Comparison of ENCODE assay signal across 22 cellular contexts in genomic region chr5:16881253-16881652, GRCh38. TPM values are rescaled to one million over a fixed set of nuclear protein-coding genes. Genes with fewer than 3 reads are reported as not detected.
DNase-seq lines count a peak whose midpoint lies in the region; ATAC-seq and TF ChIP-seq lines count a peak whose summit lies in the region.
"Had no signal": no experiment of that assay in that cellular context is flagged by ENCODE, and none has a peak within 500 bp of the region (broad histone marks: within the 10 kb centered on the region; RNA-seq: fewer than 3 reads in every experiment).

No MANE protein-coding gene starts in this region.

- H3K4me1 ChIP-seq in SJCRH30 = peaks cover 27% of the 10 kb centered on the region
- H3K4me1 ChIP-seq in lower lobe of right lung = peaks cover 44% of the 10 kb centered on the region

- intact Hi-C loops in lower lobe of right lung (cut with DNase I) = no loop called here

- H3K4me1 Mint-ChIP-seq in type B pancreatic cell (ENCODE audit: unreplicated experiment) (peaks cover 50% of the 10 kb centered on the region), osteocyte (ENCODE audit: unreplicated experiment) (peaks cover 83% of the 10 kb centered on the region)
- H3K4me1 Mint-ChIP-seq: activated CD4-positive, alpha-beta T cell treated with anti-CD3 and anti-CD28 coated beads, Interleukin-2, amount 10 ng/mL, durations not matched to agents 24 days and 14 days; stimulated activated memory B cell treated with anti-CD40 and anti-IgM and Interleukin-4, amounts not matched to agents 10 μg/mL and 1 μg/mL and 100 μg/mL, for 72 hours had no signal

- no peaks in the 10 kb centered on the region for H3K27me3 Mint-ChIP-seq in type B pancreatic cell
- no peaks in the 10 kb centered on the region for H3K27me3 Mint-ChIP-seq in osteocyte (ENCODE audit: unreplicated experiment)
- H3K27me3 Mint-ChIP-seq: activated CD4-positive, alpha-beta T cell treated with anti-CD3 and anti-CD28 coated beads, Interleukin-2, amount 10 ng/mL, durations not matched to agents 24 days and 14 days; stimulated activated memory B cell treated with anti-CD40 and anti-IgM and Interleukin-4, amounts not matched to agents 10 μg/mL and 1 μg/mL and 100 μg/mL, for 72 hours had no signal

- no peaks in the 10 kb centered on the region for H3K9me3 Mint-ChIP-seq in type B pancreatic cell
- no peaks in the 10 kb centered on the region for H3K9me3 Mint-ChIP-seq in osteocyte (ENCODE audit: unreplicated experiment)
- H3K9me3 Mint-ChIP-seq: activated naive CD4-positive, alpha-beta T cell treated with anti-CD3 and anti-CD28 coated beads for 36 hours; H9; stimulated activated memory B cell treated with anti-CD40 and anti-IgM and Interleukin-4, amounts not matched to agents 10 μg/mL and 1 μg/mL and 100 μg/mL, for 72 hours had no signal

- H3K36me3 Mint-ChIP-seq in type B pancreatic cell = peaks cover 6% of the 10 kb centered on the region
- peaks cover 6% of the 10 kb centered on the region for H3K36me3 Mint-ChIP-seq in osteocyte (ENCODE audit: unreplicated experiment)
- H3K36me3 Mint-ChIP-seq: stimulated activated memory B cell treated with anti-CD40 and anti-IgM and Interleukin-4, amounts not matched to agents 10 μg/mL and 1 μg/mL and 100 μg/mL, for 72 hours had no signal

- H3K4me3 Mint-ChIP-seq in type B pancreatic cell = peak overlapping the region; percentile 1
- no peak overlapping the region for H3K4me3 Mint-ChIP-seq in osteocyte (ENCODE audit: unreplicated experiment)
- H3K4me3 Mint-ChIP-seq: activated CD4-positive, alpha-beta T cell treated with anti-CD3 and anti-CD28 coated beads, Interleukin-2, amount 10 ng/mL, durations not matched to agents 24 days and 14 days; activated naive CD4-positive, alpha-beta T cell treated with anti-CD3 and anti-CD28 coated beads for 36 hours; H9; stimulated activated memory B cell treated with anti-CD40 and anti-IgM and Interleukin-4, amounts not matched to agents 10 μg/mL and 1 μg/mL and 100 μg/mL, for 72 hours had no signal

- H3K27ac Mint-ChIP-seq in type B pancreatic cell = peak overlapping the region; percentile 12
- H3K27ac Mint-ChIP-seq in osteocyte (ENCODE audit: unreplicated experiment) = no peak overlapping the region
- H3K27ac Mint-ChIP-seq: activated CD4-positive, alpha-beta T cell treated with anti-CD3 and anti-CD28 coated beads, Interleukin-2, amount 10 ng/mL, durations not matched to agents 24 days and 14 days; activated naive CD4-positive, alpha-beta T cell treated with anti-CD3 and anti-CD28 coated beads for 36 hours; stimulated activated memory B cell treated with anti-CD40 and anti-IgM and Interleukin-4, amounts not matched to agents 10 μg/mL and 1 μg/mL and 100 μg/mL, for 72 hours had no signal

- no peak for TF ChIP-seq CTCF in lower lobe of right lung (IDR thresholded peaks at IDR 0.05)
- no peak for TF ChIP-seq CTCF in type B pancreatic cell (conservative IDR thresholded peaks at IDR 0.05)
- no peak for TF ChIP-seq CTCF in osteocyte (IDR thresholded peaks at IDR 0.05)

- H3K9me3 ChIP-seq in SJCRH30 (replicated peaks) (no peaks in the 10 kb centered on the region), lower lobe of right lung (no peaks in the 10 kb centered on the region)

- H3K36me3 ChIP-seq in SJCRH30 = no peaks in the 10 kb centered on the region
- H3K36me3 ChIP-seq in lower lobe of right lung = no peaks in the 10 kb centered on the region
- H3K36me3 ChIP-seq: BLaER1 treated with 17β-estradiol and CSF1 and Interleukin-3, amounts not matched to agents 10 nM and 100 nM had no signal

- H3K27ac ChIP-seq in SJCRH30 = peak overlapping the region; percentile 13; the same call in 1 of the 2 replicates
- H3K27ac ChIP-seq in lower lobe of right lung = peak overlapping the region; percentile 13
- H3K27ac ChIP-seq: BLaER1 treated with 17β-estradiol and CSF1 and Interleukin-3, amounts not matched to agents 10 nM and 100 nM had no signal

- H3K4me3 ChIP-seq in SJCRH30 (no peak overlapping the region), lower lobe of right lung (no peak overlapping the region)
- H3K4me3 ChIP-seq: BLaER1 treated with 17β-estradiol and CSF1 and Interleukin-3, amounts not matched to agents 10 nM and 100 nM had no signal

- no peaks in the 10 kb centered on the region for H3K27me3 ChIP-seq in SJCRH30
- H3K27me3 ChIP-seq in lower lobe of right lung (ENCODE audit: low read depth) = no peaks in the 10 kb centered on the region
- H3K27me3 ChIP-seq: BLaER1 treated with 17β-estradiol and CSF1 and Interleukin-3, amounts not matched to agents 10 nM and 100 nM had no signal

- no peak for ATAC-seq in lower lobe of right lung
- ATAC-seq: left cardiac atrium; stimulated activated memory B cell treated with anti-CD40 and anti-IgM and Interleukin-4, amounts not matched to agents 10 μg/mL and 1 μg/mL and 100 μg/mL, for 72 hours had no signal

- peak; percentile 9 to 64 (median 18) for DNase-seq in NCI-H1417 (lab: John Stamatoyannopoulos, UW)
- no peak for DNase-seq in NCI-H1417 treated with DMSO at 0.1 percent for 48 hours (lab: John Stamatoyannopoulos, UW)
- no peak for DNase-seq in SJCRH30
- no peak for DNase-seq in lower lobe of right lung
- DNase-seq in type B pancreatic cell (ENCODE audit: extremely low spot score, unreplicated experiment) = no peak
- DNase-seq in AG08395 (ENCODE audit: low spot score) = no peak
- DNase-seq in C1 segment of cervical spinal cord (lab: John Stamatoyannopoulos, UW) = no peak
- DNase-seq in osteocyte (ENCODE audit: extremely low spot score, unreplicated experiment) = no peak
- DNase-seq: 8988T; activated CD4-positive, alpha-beta T cell treated with anti-CD3 and anti-CD28 coated beads, Interleukin-2, amount 10 ng/mL, durations not matched to agents 24 days and 14 days; activated CD8-positive, alpha-beta memory T cell treated with anti-CD3 and anti-CD28 coated beads, Interleukin-2, amount 50 U/mL, for 48 hours; activated naive CD4-positive, alpha-beta T cell treated with anti-CD3 and anti-CD28 coated beads for 36 hours; aorta; H9; hypothalamus; left cardiac atrium; NCI-H1436; NCI-H524; posterior cingulate gyrus; trophoblast cell had no signal

RNA-seq across cellular contexts. Expression of gene MYO10, which starts 54.8 kb away (rescaled TPM):
- 9.3 and 9.4 TPM in 2 replicates for total RNA-seq in SJCRH30 (2014; rRNA removed; shearing (Covaris generic))
- total RNA-seq in lower lobe of right lung (51.5 TPM), type B pancreatic cell (ENCODE audit: low replicate concordance) (33.6 and 52.5 TPM in 2 replicates), osteocyte (87.8 and 89.5 TPM in 2 replicates)

Comparison
In these comparisons a context has a peak if more than half of its experiments do, and no peak if none do; other contexts are left out.
1. DNase-seq: peak in NCI-H1417 (3 of 3); none in NCI-H1417 treated with DMSO at 0.1 percent for 48 hours (single experiment), SJCRH30 (0 of 2), lower lobe of right lung (single experiment), type B pancreatic cell (single experiment), AG08395 (single experiment), C1 segment of cervical spinal cord (0 of 14) and osteocyte (single experiment).